Comparison of ENCODE assay signal across 6 cellular contexts in genomic region chr9:19251203-19251602, GRCh38. TPM values are rescaled to one million over a fixed set of nuclear protein-coding genes. Genes with fewer than 3 reads are reported as not detected.
DNase-seq lines count a peak whose midpoint lies in the region; ATAC-seq and TF ChIP-seq lines count a peak whose summit lies in the region.
"Not testable (repeated sequence)": the region's sequence is repeated elsewhere in the genome, so short reads cannot be mapped to it uniquely, and the experiment has no call there.

No MANE protein-coding gene starts in this region.

- H3K36me3 Mint-ChIP-seq in GM23338 (ENCODE audit: low read depth); activated naive CD8-positive, alpha-beta T cell: not testable (repeated sequence)
- peaks cover 12% of the 10 kb centered on the region for H3K36me3 Mint-ChIP-seq in nephron progenitor cell (ENCODE audit: low read depth)

- H3K9me3 ChIP-seq in Karpas-422 (ENCODE audit: low read length); ectodermal cell (ENCODE audit: control insufficient read depth, low read length); iPS-20b (ENCODE audit: insufficient read depth, low read depth, low read length): not testable (repeated sequence)

- H3K9me3 Mint-ChIP-seq in GM23338; activated naive CD8-positive, alpha-beta T cell (ENCODE audit: low read depth); nephron progenitor cell: not testable (repeated sequence)

- not testable (repeated sequence) for H3K4me1 ChIP-seq in GM23338 (ENCODE audit: insufficient read depth); ectodermal cell (ENCODE audit: control insufficient read depth, insufficient read depth, low read length)
- peaks cover 24% of the 10 kb centered on the region for H3K4me1 ChIP-seq in Karpas-422 (ENCODE audit: low read length)
- H3K4me1 ChIP-seq in iPS-20b (ENCODE audit: insufficient read depth, low read length): peaks cover 13% of the 10 kb centered on the region; the same call in 1 of the 2 replicates

- not testable (repeated sequence) for H4K20me1 ChIP-seq in GM23338 (replicated peaks; ENCODE audit: insufficient read depth); Karpas-422 (ENCODE audit: insufficient read depth, low read depth, low read length)

- 0 to 12% methylated on average over 1 of the region's 1 CpG for WGBS in ectodermal cell, 2 experiments

- not testable (repeated sequence) for H3K36me3 ChIP-seq in GM23338 (ENCODE audit: insufficient read depth); Karpas-422 (ENCODE audit: insufficient read depth, low read length); ectodermal cell (ENCODE audit: control insufficient read depth, insufficient read depth, low read length); iPS-20b (ENCODE audit: insufficient read depth, low read depth, low read length)

- H2AFZ ChIP-seq in GM23338; Karpas-422 (ENCODE audit: low read length): not testable (repeated sequence)

- not testable (repeated sequence) for H3K9me2 ChIP-seq in GM23338 (ENCODE audit: insufficient read depth); Karpas-422 (replicated peaks; ENCODE audit: insufficient read depth, low read length)

- H3K27me3 Mint-ChIP-seq in GM23338 (ENCODE audit: insufficient read depth, low read depth, poor library complexity); activated naive CD8-positive, alpha-beta T cell; nephron progenitor cell (ENCODE audit: low read depth, poor library complexity): not testable (repeated sequence)

- not testable (repeated sequence) for TF ChIP-seq CTCF in GM23338 (conservative IDR thresholded peaks at IDR 0.05; ENCODE audit: low read depth in 2 of 2); nephron progenitor cell (IDR thresholded peaks at IDR 0.05)

- H3K4me3 ChIP-seq in GM23338; Karpas-422 (ENCODE audit: low read length); ectodermal cell (ENCODE audit: insufficient read depth, low read depth, low read length): not testable (repeated sequence)
- peak overlapping the region; percentile 21; the same call in 1 of the 2 replicates for H3K4me3 ChIP-seq in iPS-20b (ENCODE audit: low read length)

- H3K9ac ChIP-seq in Karpas-422 (ENCODE audit: low read length) (peak overlapping the region; percentile 24; the same call in 1 of the 2 replicates), iPS-20b (ENCODE audit: low read depth, low read length) (peak overlapping the region; percentile 20; the same call in 1 of the 2 replicates)

- peaks cover 89% of the 10 kb centered on the region for H3K79me2 ChIP-seq in GM23338 (replicated peaks; ENCODE audit: insufficient read depth)
- peaks cover 98% of the 10 kb centered on the region for H3K79me2 ChIP-seq in Karpas-422 (ENCODE audit: low read length)

- H3K27ac ChIP-seq in GM23338 (ENCODE audit: low read depth) (peak overlapping the region; percentile 79; the same call in 1 of the 2 replicates), Karpas-422 (ENCODE audit: low read length) (peak overlapping the region; percentile 58), ectodermal cell (ENCODE audit: insufficient read depth, low read depth, low read length, poor library complexity, severe bottlenecking) (peak overlapping the region; percentile 55), iPS-20b (ENCODE audit: low read length) (peak overlapping the region; percentile 53)

- ATAC-seq in GM23338: peak; percentile 88

- H3K4me2 ChIP-seq in GM23338 (peak overlapping the region; percentile 22; the same call in 1 of the 2 replicates), Karpas-422 (ENCODE audit: low read depth, low read length, poor library complexity, severe bottlenecking) (peak overlapping the region; percentile 56)

- DNase-seq in GM23338 (ENCODE audit: low spot score): peak; percentile 49
- peak; percentile 42 for DNase-seq in Karpas-422
- DNase-seq in nephron progenitor cell: not testable (repeated sequence)

- peaks cover 21% of the 10 kb centered on the region for H3K4me1 Mint-ChIP-seq in GM23338
- peaks cover 58% of the 10 kb centered on the region for H3K4me1 Mint-ChIP-seq in activated naive CD8-positive, alpha-beta T cell (ENCODE audit: low read depth)
- H3K4me1 Mint-ChIP-seq in nephron progenitor cell: peaks cover 54% of the 10 kb centered on the region

- not testable (repeated sequence) for H3K4me3 Mint-ChIP-seq in GM23338; activated naive CD8-positive, alpha-beta T cell; nephron progenitor cell

- not testable (repeated sequence) for H3F3A ChIP-seq in GM23338 (replicated peaks; ENCODE audit: low read depth)

- peak overlapping the region; percentile 56; the same call in 1 of the 2 replicates for H3K27ac Mint-ChIP-seq in GM23338
- peak overlapping the region; percentile 3 for H3K27ac Mint-ChIP-seq in activated naive CD8-positive, alpha-beta T cell
- H3K27ac Mint-ChIP-seq in nephron progenitor cell: peak overlapping the region; percentile 79

- not testable (repeated sequence) for H3K27me3 ChIP-seq in GM23338 (ENCODE audit: insufficient read depth); Karpas-422 (ENCODE audit: low read length); ectodermal cell (ENCODE audit: control insufficient read depth, insufficient read depth, low read length, poor library complexity, severe bottlenecking); iPS-20b (ENCODE audit: insufficient read depth, low read length)

RNA-seq across cellular contexts. Expression of gene DENND4C, which starts 20.7 kb away (rescaled TPM):
- 30.8 and 43.7 TPM in 2 replicates for total RNA-seq in GM23338 (2014; rRNA removed; shearing (Covaris generic))
- 5.2 and 6.4 TPM in 2 replicates for polyA plus RNA-seq in GM23338 (2016; fragmentation: Nextera tagmentation; extraction: Ambion mirVana)
- total RNA-seq in Karpas-422 (2014; rRNA removed; shearing (Covaris generic); ENCODE audit: low replicate concordance): 42.8 and 47.9 TPM in 2 replicates
- polyA plus RNA-seq in ectodermal cell (2013, experiment 1 of 4): 23.4 TPM
- 22.3 TPM for polyA plus RNA-seq in ectodermal cell (2013, experiment 2 of 4)
- 19.4 TPM for polyA plus RNA-seq in ectodermal cell (2013, experiment 3 of 4)
- 21.7 TPM for polyA plus RNA-seq in ectodermal cell (2013, experiment 4 of 4)

Comparison
In these comparisons a context has a peak if more than half of its experiments do, and no peak if none do; other contexts are left out.
1. H3K27ac Mint-ChIP-seq: peak in every context shown above with its lines; median percentile 79 in nephron progenitor cell; 56 in GM23338; 3 in activated naive CD8-positive, alpha-beta T cell.